In genomic region chr5:61817472-61818326, GRCh38 we compare ENCODE assay signal across 8 cellular contexts.
DNase-seq lines count a peak whose midpoint lies in the region; ATAC-seq, FAIRE-seq and TF ChIP-seq lines count a peak whose summit lies in the region.

No MANE protein-coding gene starts in this region.

- peaks cover 14% of the 10 kb centered on the region for H3K4me1 Mint-ChIP-seq in Caco-2 (ENCODE audit: low read depth, unreplicated experiment)
- H3K4me1 Mint-ChIP-seq in MCF 10A (ENCODE audit: insufficient read depth, unreplicated experiment): peaks cover 17% of the 10 kb centered on the region
- no peaks in the 10 kb centered on the region for H3K4me1 Mint-ChIP-seq in activated T-helper 1 cell treated with anti-CD3 and anti-CD28 coated beads, Interleukin-12 subunit alpha, Interleukin-12 subunit beta, Interleukin-2, Interleukin-4 antibody, amounts not matched to agents 30 ng/mL and 10 ng/mL and 1 ng/mL, durations not matched to agents 14 hours and 24 hours and 36 hours (ENCODE audit: low read depth)

- no peaks in the 10 kb centered on the region for H3K36me3 Mint-ChIP-seq in Caco-2 (ENCODE audit: insufficient read depth, unreplicated experiment)
- H3K36me3 Mint-ChIP-seq in MCF 10A (ENCODE audit: insufficient read depth, unreplicated experiment): no peaks in the 10 kb centered on the region
- no peaks in the 10 kb centered on the region for H3K36me3 Mint-ChIP-seq in activated T-helper 1 cell treated with anti-CD3 and anti-CD28 coated beads, Interleukin-12 subunit alpha, Interleukin-12 subunit beta, Interleukin-2, Interleukin-4 antibody, amounts not matched to agents 30 ng/mL and 10 ng/mL and 1 ng/mL, durations not matched to agents 14 hours and 24 hours and 36 hours (ENCODE audit: low read depth)

- H3K4me3 Mint-ChIP-seq in Caco-2 (ENCODE audit: unreplicated experiment): no peak overlapping the region
- no peak overlapping the region for H3K4me3 Mint-ChIP-seq in MCF 10A (ENCODE audit: unreplicated experiment)
- H3K4me3 Mint-ChIP-seq in activated T-helper 1 cell treated with anti-CD3 and anti-CD28 coated beads, Interleukin-12 subunit alpha, Interleukin-12 subunit beta, Interleukin-2, Interleukin-4 antibody, amounts not matched to agents 30 ng/mL and 10 ng/mL and 1 ng/mL, durations not matched to agents 14 hours and 24 hours and 36 hours: no peak overlapping the region

- H3K9me3 ChIP-seq in Caco-2: no peaks in the 10 kb centered on the region

- no peak overlapping the region for H3K4me3 ChIP-seq in Caco-2 (ENCODE audit: low read depth, low read length)

- no TSS peak for BruUV-seq in Caco-2 (replicated peaks; lab: Mats Ljungman, UMichigan)
- BruUV-seq in MCF 10A (replicated peaks; lab: Mats Ljungman, UMichigan): no TSS peak

- H3K9me3 Mint-ChIP-seq in Caco-2 (ENCODE audit: unreplicated experiment): no peaks in the 10 kb centered on the region
- no peaks in the 10 kb centered on the region for H3K9me3 Mint-ChIP-seq in MCF 10A (ENCODE audit: unreplicated experiment)
- H3K9me3 Mint-ChIP-seq in activated T-helper 1 cell treated with anti-CD3 and anti-CD28 coated beads, Interleukin-12 subunit alpha, Interleukin-12 subunit beta, Interleukin-2, Interleukin-4 antibody, amounts not matched to agents 30 ng/mL and 10 ng/mL and 1 ng/mL, durations not matched to agents 14 hours and 24 hours and 36 hours: no peaks in the 10 kb centered on the region

- intact Hi-C loops in Caco-2 (cut with micrococcal nuclease; ENCODE audit: unreplicated experiment) (loop anchor here (1.0 to 2.0 kb wide), 2 partner anchors 49 to 143 kb away; no protein-coding TSS in a partner anchor), MCF 10A (cut with micrococcal nuclease) (loop anchor here (1.0 to 5.0 kb wide), 5 partner anchors 117 to 760 kb away; partner anchors contain the start of gene ZSWIM6)
- intact Hi-C loops in activated T-helper 1 cell treated with anti-CD3 and anti-CD28 coated beads, Interleukin-12 subunit alpha, Interleukin-12 subunit beta, Interleukin-2, Interleukin-4 antibody, amounts not matched to agents 30 ng/mL and 10 ng/mL and 1 ng/mL, durations not matched to agents 14 hours and 24 hours and 36 hours (cut with micrococcal nuclease): loop anchor here (10.0 kb wide), 1 partner anchor 763 kb away; no protein-coding TSS in a partner anchor

- ATAC-seq in GM21529 (IDR thresholded peaks at IDR 0.05; ENCODE audit: unreplicated experiment): no peak

- H3K27me3 Mint-ChIP-seq in Caco-2 (ENCODE audit: insufficient read depth, unreplicated experiment): peaks cover 33% of the 10 kb centered on the region
- no peaks in the 10 kb centered on the region for H3K27me3 Mint-ChIP-seq in MCF 10A (ENCODE audit: insufficient read depth, unreplicated experiment)
- peaks cover 7% of the 10 kb centered on the region for H3K27me3 Mint-ChIP-seq in activated T-helper 1 cell treated with anti-CD3 and anti-CD28 coated beads, Interleukin-12 subunit alpha, Interleukin-12 subunit beta, Interleukin-2, Interleukin-4 antibody, amounts not matched to agents 30 ng/mL and 10 ng/mL and 1 ng/mL, durations not matched to agents 14 hours and 24 hours and 36 hours (ENCODE audit: insufficient read depth)

- TF ChIP-seq CTCF in Caco-2 (IDR thresholded peaks at IDR 0.05; ENCODE audit: insufficient read depth in 1 of 2, low read depth in 1 of 2, low read length in 1 of 2, severe bottlenecking in 1 of 2, unreplicated experiment in 1 of 2): peak; percentile 73 to 75
- peak; percentile 80 for TF ChIP-seq CTCF in LNCAP (IDR thresholded peaks at IDR 0.05)
- peak; percentile 51 for TF ChIP-seq CTCF in MCF 10A (IDR thresholded peaks at IDR 0.05; ENCODE audit: unreplicated experiment)

- peaks cover 10% of the 10 kb centered on the region for H3K4me1 ChIP-seq in Caco-2

- CTCF ChIA-PET in Caco-2 (lab: Charles Lee): interaction anchor here (0.6 to 1.3 kb wide), 4 partner anchors 8 to 859 kb away, joined by 3 to 10 read pairs (median 4); no protein-coding TSS in a partner anchor
- CTCF ChIA-PET in MCF 10A (lab: Yijun Ruan, JAX): interaction anchor here (0.6 to 2.1 kb wide), 23 partner anchors 10 to 762 kb away, joined by 3 to 8 read pairs (median 4); no protein-coding TSS in a partner anchor

- H3K36me3 ChIP-seq in Caco-2 (ENCODE audit: control insufficient read depth, insufficient read depth, low read length): no peaks in the 10 kb centered on the region

- no peak overlapping the region for H3K27ac Mint-ChIP-seq in Caco-2 (ENCODE audit: unreplicated experiment)
- no peak overlapping the region for H3K27ac Mint-ChIP-seq in MCF 10A (ENCODE audit: low read depth, unreplicated experiment)
- no peak overlapping the region for H3K27ac Mint-ChIP-seq in activated T-helper 1 cell treated with anti-CD3 and anti-CD28 coated beads, Interleukin-12 subunit alpha, Interleukin-12 subunit beta, Interleukin-2, Interleukin-4 antibody, amounts not matched to agents 30 ng/mL and 10 ng/mL and 1 ng/mL, durations not matched to agents 14 hours and 24 hours and 36 hours

- no peaks in the 10 kb centered on the region; the same call in 1 of the 2 replicates for H3K27me3 ChIP-seq in Caco-2 (replicated peaks; ENCODE audit: control insufficient read depth, insufficient read depth, low read length)

- peak in 1 of 2 experiments; percentile 44 for DNase-seq in Caco-2
- peak; percentile 53 for DNase-seq in MCF 10A (ENCODE audit: unreplicated experiment)
- peak; percentile 73 for DNase-seq in kidney tubule cell (ENCODE audit: low spot score)
- peak; percentile 57 for DNase-seq in urothelium cell line (ENCODE audit: low spot score)
- no peak for DNase-seq in activated CD4-positive, alpha-beta T cell treated with anti-CD3 and anti-CD28 coated beads, Interleukin-2, amount 50 U/mL, for 4 hours
- DNase-seq in activated T-helper 1 cell treated with anti-CD3 and anti-CD28 coated beads, Interleukin-12 subunit alpha, Interleukin-12 subunit beta, Interleukin-2, Interleukin-4 antibody, amounts not matched to agents 30 ng/mL and 10 ng/mL and 1 ng/mL, durations not matched to agents 14 hours and 24 hours and 36 hours (ENCODE audit: low spot score): no peak

- FAIRE-seq in urothelium cell line (lab: Jason Lieb, UNC): no peak

- POLR2A ChIA-PET in Caco-2 (lab: Charles Lee) (no interaction called here), MCF 10A (lab: Yijun Ruan, JAX) (interaction anchor here (0.5 to 3.3 kb wide), 6 partner anchors 9 to 486 kb away, joined by 3 to 11 read pairs (median 4); partner anchors contain the start of gene ZSWIM6)

Comparison
In these comparisons a context has a peak if more than half of its experiments do, and no peak if none do; other contexts are left out.
1. DNase-seq: peak in MCF 10A (single experiment), kidney tubule cell (single experiment) and urothelium cell line (single experiment); none in activated CD4-positive, alpha-beta T cell treated with anti-CD3 and anti-CD28 coated beads, Interleukin-2, amount 50 U/mL, for 4 hours (0 of 2) and activated T-helper 1 cell treated with anti-CD3 and anti-CD28 coated beads, Interleukin-12 subunit alpha, Interleukin-12 subunit beta, Interleukin-2, Interleukin-4 antibody, amounts not matched to agents 30 ng/mL and 10 ng/mL and 1 ng/mL, durations not matched to agents 14 hours and 24 hours and 36 hours (single experiment).
2. Peak in every context shown above with its lines, with median percentiles within 50 percentile points of each other: CTCF ChIP-seq.